23 cellular contexts compared by ENCODE assay signal in the genomic region with DNA sequence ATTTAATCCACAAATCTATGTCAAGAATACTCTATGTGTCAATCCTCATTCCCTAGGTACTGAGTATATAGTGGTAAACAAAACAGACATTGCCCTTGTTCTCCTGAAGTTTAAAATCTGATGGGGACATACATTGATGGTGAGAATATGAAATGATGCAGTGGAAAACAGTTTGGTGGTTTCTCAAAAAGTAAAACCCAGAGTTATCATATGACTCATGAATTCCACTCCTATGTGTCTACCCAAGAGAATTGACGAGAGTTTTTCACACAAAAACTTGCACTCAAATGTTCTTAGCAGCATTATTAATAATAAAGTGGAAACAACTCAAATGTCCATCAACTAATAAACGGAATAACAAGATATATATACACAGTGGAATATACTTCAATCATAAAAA.
DNase-seq lines count a peak whose midpoint lies in the region; ATAC-seq and TF ChIP-seq lines count a peak whose summit lies in the region.
"Had no signal": no experiment of that assay in that cellular context is flagged by ENCODE, and none has a peak within 500 bp of the region (broad histone marks: within the 10 kb centered on the region; RNA-seq: fewer than 3 reads in every experiment).

No MANE protein-coding gene starts in this region.

- TF ChIP-seq CTCF in GM13976 (IDR thresholded peaks at IDR 0.05; ENCODE audit: borderline replicate concordance, control extremely low read depth, extremely low read depth, insufficient read depth, missing control alignments): no peak
- no peak for TF ChIP-seq CTCF in choroid plexus epithelial cell (conservative IDR thresholded peaks at IDR 0.05; ENCODE audit: low read depth, low read length)

- H3K36me3 ChIP-seq in ACC112 (ENCODE audit: insufficient read depth, low read length): no peaks in the 10 kb centered on the region
- H3K36me3 ChIP-seq: gastrocnemius medialis, lower lobe of right lung, suprapubic skin had no signal

- peak; percentile 1 for DNase-seq in GM13976 (ENCODE audit: low spot score)
- DNase-seq in LHCN-M2 (ENCODE audit: low read depth): peak; percentile 68
- peak; percentile 58 for DNase-seq in choroid plexus epithelial cell (ENCODE audit: low read depth)
- DNase-seq in Ammon's horn (ENCODE audit: low spot score): no peak
- DNase-seq in hippocampal formation (lab: John Stamatoyannopoulos, UW): no peak
- DNase-seq in KBM-7: no peak
- DNase-seq: activated CD4-positive, alpha-beta T cell treated with anti-CD3 and anti-CD28 coated beads, Interleukin-2, amount 10 ng/mL, durations not matched to agents 24 days and 14 days; activated naive CD4-positive, alpha-beta T cell treated with anti-CD3 and anti-CD28 coated beads, Interleukin-2, amount 10 ng/mL, durations not matched to agents 7 days and 5 days; activated T-cell treated with anti-CD3 and anti-CD28 coated beads, Interleukin-2, amount 50 U/mL, for 72 hours; aorta; gastrocnemius medialis; GF-D8; kidney; lower lobe of right lung; NCI-H187; NCI-H345; stimulated activated CD4-positive, alpha-beta T cell treated with anti-CD3 and anti-CD28 coated beads, Interleukin-1b, Interleukin-23, amount 100 ng/mL, for 48 hours had no signal

- in situ Hi-C loops in GM13976 (cut with MboI; ENCODE audit: low sequenced_read_pairs, unreplicated experiment): no loop called here
- in situ Hi-C loops in KBM-7 (cut with MboI; ENCODE audit: low pct_unique_long_range_greater_than_20kb, low sequenced_read_pairs): no loop called here

- peak overlapping the region; percentile 56 for H3K27ac ChIP-seq in ACC112 (ENCODE audit: low read depth, low read length)
- H3K27ac ChIP-seq: C4-2B, epithelial cell of prostate, gastrocnemius medialis, lower lobe of right lung, suprapubic skin had no signal

- H2AFZ ChIP-seq in ACC112 (ENCODE audit: low read length, unreplicated experiment): peak overlapping the region; percentile 59

- no peak overlapping the region for H3K4me3 ChIP-seq in ACC112 (ENCODE audit: low read depth, low read length)
- H3K4me3 ChIP-seq in choroid plexus epithelial cell (ENCODE audit: low read depth, low read length): no peak overlapping the region
- H3K4me3 ChIP-seq: gastrocnemius medialis, lower lobe of right lung, suprapubic skin had no signal

- no peaks in the 10 kb centered on the region for H3K79me2 ChIP-seq in ACC112 (ENCODE audit: control insufficient read depth, insufficient read depth, low read length, unreplicated experiment)

- no peaks in the 10 kb centered on the region for H3K4me1 ChIP-seq in ACC112 (ENCODE audit: control insufficient read depth, insufficient read depth, low read length, unreplicated experiment)
- H3K4me1 ChIP-seq: gastrocnemius medialis, lower lobe of right lung, suprapubic skin had no signal

- no peak for ATAC-seq in GM21576 (IDR thresholded peaks at IDR 0.05; ENCODE audit: unreplicated experiment)
- ATAC-seq: activated T-cell treated with anti-CD3 and anti-CD28 coated beads, Interleukin-2, amount 50 U/mL, for 72 hours; gastrocnemius medialis; lower lobe of right lung; stimulated activated effector memory CD8-positive, alpha-beta T cell treated with anti-CD3 and anti-CD28 coated beads, Interleukin-12 subunit alpha, Interleukin-12 subunit beta, amount 100 ng/mL, for 72 hours had no signal

- H3K27me3 ChIP-seq in ACC112 (ENCODE audit: insufficient read depth, low read length): no peaks in the 10 kb centered on the region
- H3K27me3 ChIP-seq: gastrocnemius medialis, suprapubic skin had no signal

Comparison
In these comparisons a context has a peak if more than half of its experiments do, and no peak if none do; other contexts are left out.
1. DNase-seq: peak in GM13976 (single experiment), LHCN-M2 (single experiment) and choroid plexus epithelial cell (single experiment); none in Ammon's horn (single experiment), hippocampal formation (0 of 2) and KBM-7 (single experiment).